Comparison of ENCODE assay signal across 8 cellular contexts in genomic region chr4:76689079-76689817, GRCh38.
DNase-seq lines count a peak whose midpoint lies in the region; ATAC-seq and TF ChIP-seq lines count a peak whose summit lies in the region.

No MANE protein-coding gene starts in this region.

- no peak for TF ChIP-seq CTCF in suprapubic skin (IDR thresholded peaks at IDR 0.05)

- H3K4me3 Mint-ChIP-seq in T-helper 2 cell treated with Interferon-gamma antibody and Interleukin-4, amounts not matched to agents 5 μg/mL and 100 μg/mL, for 36 hours, result peak overlapping the region; percentile 58
- H3K4me3 Mint-ChIP-seq in effector memory CD8-positive, alpha-beta T cell, result peak overlapping the region; percentile 46 to 60

- H3K9me3 ChIP-seq in mesodermal cell (ENCODE audit: control insufficient read depth, low read length), result no peaks in the 10 kb centered on the region
- no peaks in the 10 kb centered on the region for H3K9me3 ChIP-seq in suprapubic skin

- no peak for TF ChIP-seq EP300 in suprapubic skin (IDR thresholded peaks at IDR 0.05)

- peaks cover 15% of the 10 kb centered on the region for H3K4me1 Mint-ChIP-seq in T-helper 2 cell treated with Interferon-gamma antibody and Interleukin-4, amounts not matched to agents 5 μg/mL and 100 μg/mL, for 36 hours (ENCODE audit: low read depth)
- H3K4me1 Mint-ChIP-seq in effector memory CD8-positive, alpha-beta T cell (ENCODE audit: low read depth in 2 of 2), result peaks cover 8 to 12% of the 10 kb centered on the region in 2 donors

- ATAC-seq in HG03175 (IDR thresholded peaks at IDR 0.05; ENCODE audit: unreplicated experiment), result peak; percentile 54
- peak; percentile 35 for ATAC-seq in effector memory CD8-positive, alpha-beta T cell (replicated peaks)

- H3K27me3 Mint-ChIP-seq in T-helper 2 cell treated with Interferon-gamma antibody and Interleukin-4, amounts not matched to agents 5 μg/mL and 100 μg/mL, for 36 hours (ENCODE audit: low read depth), result peaks cover 80% of the 10 kb centered on the region
- H3K27me3 Mint-ChIP-seq in effector memory CD8-positive, alpha-beta T cell, result peaks cover 60 to 81% of the 10 kb centered on the region in 2 donors

- no peak overlapping the region for H3K27ac Mint-ChIP-seq in T-helper 2 cell treated with Interferon-gamma antibody and Interleukin-4, amounts not matched to agents 5 μg/mL and 100 μg/mL, for 36 hours
- H3K27ac Mint-ChIP-seq in effector memory CD8-positive, alpha-beta T cell, result no peak overlapping the region

- H3K4me3 ChIP-seq in mesodermal cell (ENCODE audit: extremely low read depth, insufficient read depth, low read length, poor library complexity, severe bottlenecking), result peak overlapping the region; percentile 68
- H3K4me3 ChIP-seq in suprapubic skin, result peak overlapping the region; percentile 65

- TF ChIP-seq POLR2A in suprapubic skin (IDR thresholded peaks at IDR 0.05), result no peak

- 0% methylated on average over 59 to 73 of the region's 88 CpGs for WGBS in mesodermal cell (ENCODE audit: insufficient coverage in 2 of 2), 2 experiments
- under 1% methylated on average over 27 of the region's 88 CpGs for WGBS in suprapubic skin

- H3K36me3 ChIP-seq in mesodermal cell (ENCODE audit: control insufficient read depth, insufficient read depth, low read length) (peaks cover 9% of the 10 kb centered on the region), suprapubic skin (no peaks in the 10 kb centered on the region)

- H3K27ac ChIP-seq in mesodermal cell (ENCODE audit: low read depth, low read length, severe bottlenecking) (peak overlapping the region; percentile 60), suprapubic skin (peak overlapping the region; percentile 66)

- H3K27me3 ChIP-seq in suprapubic skin, result peaks cover 19% of the 10 kb centered on the region

- H3K4me1 ChIP-seq in mesodermal cell (ENCODE audit: control insufficient read depth, insufficient read depth, low read length, poor library complexity, severe bottlenecking) (peaks cover 27% of the 10 kb centered on the region), suprapubic skin (peaks cover 25% of the 10 kb centered on the region)

- H3K9me3 Mint-ChIP-seq in T-helper 2 cell treated with Interferon-gamma antibody and Interleukin-4, amounts not matched to agents 5 μg/mL and 100 μg/mL, for 36 hours, result no peaks in the 10 kb centered on the region
- no peaks in the 10 kb centered on the region for H3K9me3 Mint-ChIP-seq in effector memory CD8-positive, alpha-beta T cell

- peak; percentile 63 for DNase-seq in activated effector memory CD4-positive, alpha-beta T cell treated with anti-CD3 and anti-CD28 coated beads, Interleukin-2, amount 50 U/mL, for 16 hours
- DNase-seq in activated effector memory CD4-positive, alpha-beta T cell treated with Interleukin-2 at 50 U/mL for 16 hours, result no peak
- peak; percentile 5 for DNase-seq in T-helper 2 cell treated with Interferon-gamma antibody and Interleukin-4, amounts not matched to agents 5 μg/mL and 100 μg/mL, for 36 hours (ENCODE audit: low spot score)
- DNase-seq in effector memory CD8-positive, alpha-beta T cell, result no peak
- DNase-seq in suprapubic skin (ENCODE audit: low spot score in 2 of 2) (no peak), middle frontal gyrus (ENCODE audit: extremely low spot score, low spot score) (no peak)

- H3K36me3 Mint-ChIP-seq in T-helper 2 cell treated with Interferon-gamma antibody and Interleukin-4, amounts not matched to agents 5 μg/mL and 100 μg/mL, for 36 hours (ENCODE audit: low read depth), result no peaks in the 10 kb centered on the region
- no peaks in the 10 kb centered on the region for H3K36me3 Mint-ChIP-seq in effector memory CD8-positive, alpha-beta T cell (ENCODE audit: insufficient read depth)

Comparison
In these comparisons a context has a peak if more than half of its experiments do, and no peak if none do; other contexts are left out.
1. DNase-seq: peak in activated effector memory CD4-positive, alpha-beta T cell treated with anti-CD3 and anti-CD28 coated beads, Interleukin-2, amount 50 U/mL, for 16 hours (single experiment) and T-helper 2 cell treated with Interferon-gamma antibody and Interleukin-4, amounts not matched to agents 5 μg/mL and 100 μg/mL, for 36 hours (single experiment); none in activated effector memory CD4-positive, alpha-beta T cell treated with Interleukin-2 at 50 U/mL for 16 hours (single experiment), effector memory CD8-positive, alpha-beta T cell (0 of 3), suprapubic skin (0 of 2) and middle frontal gyrus (single experiment).